Comparison of ENCODE assay signal across 8 cellular contexts in genomic region chr3:52056521-52056967, GRCh38. TPM values are rescaled to one million over a fixed set of nuclear protein-coding genes. Genes with fewer than 3 reads are reported as not detected.
DNase-seq lines count a peak whose midpoint lies in the region; ATAC-seq and TF ChIP-seq lines count a peak whose summit lies in the region.

A gene with protein sequence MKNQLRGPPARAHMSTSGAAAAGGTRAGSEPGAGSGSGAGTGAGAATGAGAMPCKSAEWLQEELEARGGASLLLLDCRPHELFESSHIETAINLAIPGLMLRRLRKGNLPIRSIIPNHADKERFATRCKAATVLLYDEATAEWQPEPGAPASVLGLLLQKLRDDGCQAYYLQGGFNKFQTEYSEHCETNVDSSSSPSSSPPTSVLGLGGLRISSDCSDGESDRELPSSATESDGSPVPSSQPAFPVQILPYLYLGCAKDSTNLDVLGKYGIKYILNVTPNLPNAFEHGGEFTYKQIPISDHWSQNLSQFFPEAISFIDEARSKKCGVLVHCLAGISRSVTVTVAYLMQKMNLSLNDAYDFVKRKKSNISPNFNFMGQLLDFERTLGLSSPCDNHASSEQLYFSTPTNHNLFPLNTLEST (minus strand): TSS chr3:52056571. CDS start chr3:52056366, 205 bp downstream.

- H3K27me3 Mint-ChIP-seq in activated CD8-positive, alpha-beta memory T cell treated with anti-CD3 and anti-CD28 coated beads, Interleukin-2, amount 10 ng/mL, durations not matched to agents 7 days and 5 days = no peaks in the 10 kb centered on the region
- peaks cover 17% of the 10 kb centered on the region for H3K27me3 Mint-ChIP-seq in endothelial cell (ENCODE audit: unreplicated experiment)

- no peaks in the 10 kb centered on the region for H3K9me3 Mint-ChIP-seq in activated CD8-positive, alpha-beta memory T cell treated with anti-CD3 and anti-CD28 coated beads, Interleukin-2, amount 10 ng/mL, durations not matched to agents 7 days and 5 days (ENCODE audit: low read depth)
- H3K9me3 Mint-ChIP-seq in endothelial cell (ENCODE audit: unreplicated experiment) = no peaks in the 10 kb centered on the region

- DNase-seq in NCI-H1436 (lab: John Stamatoyannopoulos, UW) (peak; percentile 26), NCI-H1436 treated with DMSO at 0.1 percent for 48 hours (lab: John Stamatoyannopoulos, UW) (no peak), NCI-H774 (lab: John Stamatoyannopoulos, UW) (peak; percentile 25), endothelial cell (ENCODE audit: low spot score) (peak; percentile 67)
- peak; percentile 74 for DNase-seq in activated CD8-positive, alpha-beta memory T cell treated with anti-CD3 and anti-CD28 coated beads, Interleukin-2, amount 10 ng/mL, durations not matched to agents 7 days and 5 days
- DNase-seq in stimulated activated CD8-positive, alpha-beta memory T cell treated with anti-CD3 and anti-CD28 coated beads, Interleukin-2, amount 100 ng/mL, for 48 hours (ENCODE audit: low read depth in 2 of 2) = peak; percentile 62 to 72

- no peaks in the 10 kb centered on the region for H3K27me3 ChIP-seq in mononuclear cell (ENCODE audit: insufficient read depth, low read length)

- peaks cover 12% of the 10 kb centered on the region for H3K36me3 Mint-ChIP-seq in activated CD8-positive, alpha-beta memory T cell treated with anti-CD3 and anti-CD28 coated beads, Interleukin-2, amount 10 ng/mL, durations not matched to agents 7 days and 5 days
- H3K36me3 Mint-ChIP-seq in endothelial cell (ENCODE audit: low read depth, unreplicated experiment) = peaks cover 5% of the 10 kb centered on the region

- peak within 1 kb of the TSS; percentile 76 for H3K4me3 ChIP-seq in mononuclear cell (ENCODE audit: low read length)

- peaks cover 36% of the 10 kb centered on the region for H3K4me1 Mint-ChIP-seq in activated CD8-positive, alpha-beta memory T cell treated with anti-CD3 and anti-CD28 coated beads, Interleukin-2, amount 10 ng/mL, durations not matched to agents 7 days and 5 days
- H3K4me1 Mint-ChIP-seq in endothelial cell (ENCODE audit: unreplicated experiment) = peaks cover 32% of the 10 kb centered on the region

- peaks cover 59% of the 10 kb centered on the region for H3K4me1 ChIP-seq in mononuclear cell (ENCODE audit: insufficient read depth, low read length)

- CTCF ChIA-PET in activated CD8-positive, alpha-beta memory T cell treated with anti-CD3 and anti-CD28 coated beads, Interleukin-2, amount 10 ng/mL, durations not matched to agents 7 days and 5 days (lab: Charles Lee) = interaction anchor here (0.7 to 8.7 kb wide), 17 partner anchors 21 to 667 kb away, joined by 3 to 105 read pairs (median 5); partner anchors contain the start of genes ABHD14A, ABHD14B, ACY1 and PARP3

- no peaks in the 10 kb centered on the region for H3K9me3 ChIP-seq in mononuclear cell (ENCODE audit: low read depth, low read length)

- no peak for TF ChIP-seq CTCF in endothelial cell (IDR thresholded peaks at IDR 0.05; ENCODE audit: unreplicated experiment)

- peak within 1 kb of the TSS; percentile 87 for H3K4me3 Mint-ChIP-seq in activated CD8-positive, alpha-beta memory T cell treated with anti-CD3 and anti-CD28 coated beads, Interleukin-2, amount 10 ng/mL, durations not matched to agents 7 days and 5 days
- H3K4me3 Mint-ChIP-seq in endothelial cell (ENCODE audit: unreplicated experiment) = peak within 1 kb of the TSS; percentile 92

- peak within 1 kb of the TSS; percentile 89 for H3K27ac Mint-ChIP-seq in activated CD8-positive, alpha-beta memory T cell treated with anti-CD3 and anti-CD28 coated beads, Interleukin-2, amount 10 ng/mL, durations not matched to agents 7 days and 5 days
- peak within 1 kb of the TSS; percentile 32 for H3K27ac Mint-ChIP-seq in endothelial cell (ENCODE audit: unreplicated experiment)

- ATAC-seq in HG03039 (IDR thresholded peaks at IDR 0.05; ENCODE audit: unreplicated experiment) = peak; percentile 29
- ATAC-seq in activated CD8-positive, alpha-beta memory T cell treated with anti-CD3 and anti-CD28 coated beads, Interleukin-2, amount 10 ng/mL, durations not matched to agents 7 days and 5 days = peak; percentile 43

RNA-seq across cellular contexts. Expression of the gene that starts here (rescaled TPM):
- 10 to 100 TPM; 24.2 to 29.3 TPM for total RNA-seq in activated CD8-positive, alpha-beta memory T cell treated with anti-CD3 and anti-CD28 coated beads, Interleukin-2, amount 10 ng/mL, durations not matched to agents 7 days and 5 days
- 21.7 TPM for total RNA-seq in endothelial cell (ENCODE audit: unreplicated experiment)
- total RNA-seq in mononuclear cell = 7.0 TPM
